ENCODE assay signal across 1 cellular context in genomic region chr11:120318906-120319305, GRCh38.
TF ChIP-seq lines count a peak whose summit lies in the region.

No MANE protein-coding gene starts in this region.

TF ChIP-seq in IMR-90, 13 proteins besides CTCF, POLR2A, EP300 and RAD21:
- no peak for TF ChIP-seq FOS (IDR thresholded peaks at IDR 0.05; ENCODE audit: low read depth, low read length)
- TF ChIP-seq MAFK (IDR thresholded peaks at IDR 0.05; ENCODE audit: low read depth, low read length): no peak
- TF ChIP-seq CEBPB (IDR thresholded peaks at IDR 0.05; ENCODE audit: low read depth, low read length): no peak
- no peak for TF ChIP-seq RCOR1 (IDR thresholded peaks at IDR 0.05; ENCODE audit: insufficient replicate concordance, low read length)
- no peak for TF ChIP-seq MAZ (IDR thresholded peaks at IDR 0.05; ENCODE audit: borderline replicate concordance, low read depth, low read length)
- TF ChIP-seq CHD1 (IDR thresholded peaks at IDR 0.05; ENCODE audit: low read depth, low read length): no peak
- TF ChIP-seq RFX5 (IDR thresholded peaks at IDR 0.05; ENCODE audit: low read depth, low read length): no peak
- TF ChIP-seq ELK1 (IDR thresholded peaks at IDR 0.05; ENCODE audit: borderline replicate concordance, low read depth, low read length): no peak
- no peak for TF ChIP-seq NFE2L2 (IDR thresholded peaks at IDR 0.05; ENCODE audit: low read depth, low read length)
- no peak for TF ChIP-seq BHLHE40 (IDR thresholded peaks at IDR 0.05; ENCODE audit: low read depth, low read length)
